ENCODE assay signal across 1 cellular context in genomic region chr17:77909236-77909635, GRCh38.
TF ChIP-seq lines count a peak whose summit lies in the region.

No MANE protein-coding gene starts in this region.

TF ChIP-seq in WTC11, 78 proteins besides CTCF, POLR2A, EP300 and RAD21 (continued from another document):
- TF ChIP-seq E2F1 (CRISPR knock-in tag; IDR thresholded peaks at IDR 0.05) (no peak), SOX15 (CRISPR knock-in tag; IDR thresholded peaks at IDR 0.05) (no peak), OVOL2 (CRISPR knock-in tag; IDR thresholded peaks at IDR 0.05; ENCODE audit: borderline replicate concordance) (no peak), IRF1 (CRISPR knock-in tag; IDR thresholded peaks at IDR 0.05) (no peak), SP1 (CRISPR knock-in tag; conservative IDR thresholded peaks at IDR 0.05) (no peak), ZNF317 (CRISPR knock-in tag; IDR thresholded peaks at IDR 0.05; ENCODE audit: borderline replicate concordance, low read depth) (no peak), FOXK1 (CRISPR knock-in tag; IDR thresholded peaks at IDR 0.05) (no peak)
- TF ChIP-seq, protein P1, sequence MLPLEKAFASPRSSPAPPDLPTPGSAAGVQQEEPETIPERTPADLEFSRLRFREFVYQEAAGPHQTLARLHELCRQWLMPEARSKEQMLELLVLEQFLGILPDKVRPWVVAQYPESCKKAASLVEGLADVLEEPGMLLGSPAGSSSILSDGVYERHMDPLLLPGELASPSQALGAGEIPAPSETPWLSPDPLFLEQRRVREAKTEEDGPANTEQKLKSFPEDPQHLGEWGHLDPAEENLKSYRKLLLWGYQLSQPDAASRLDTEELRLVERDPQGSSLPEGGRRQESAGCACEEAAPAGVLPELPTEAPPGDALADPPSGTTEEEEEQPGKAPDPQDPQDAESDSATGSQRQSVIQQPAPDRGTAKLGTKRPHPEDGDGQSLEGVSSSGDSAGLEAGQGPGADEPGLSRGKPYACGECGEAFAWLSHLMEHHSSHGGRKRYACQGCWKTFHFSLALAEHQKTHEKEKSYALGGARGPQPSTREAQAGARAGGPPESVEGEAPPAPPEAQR (CRISPR knock-in tag; IDR thresholded peaks at IDR 0.05) = no peak
- TF ChIP-seq, protein P2, sequence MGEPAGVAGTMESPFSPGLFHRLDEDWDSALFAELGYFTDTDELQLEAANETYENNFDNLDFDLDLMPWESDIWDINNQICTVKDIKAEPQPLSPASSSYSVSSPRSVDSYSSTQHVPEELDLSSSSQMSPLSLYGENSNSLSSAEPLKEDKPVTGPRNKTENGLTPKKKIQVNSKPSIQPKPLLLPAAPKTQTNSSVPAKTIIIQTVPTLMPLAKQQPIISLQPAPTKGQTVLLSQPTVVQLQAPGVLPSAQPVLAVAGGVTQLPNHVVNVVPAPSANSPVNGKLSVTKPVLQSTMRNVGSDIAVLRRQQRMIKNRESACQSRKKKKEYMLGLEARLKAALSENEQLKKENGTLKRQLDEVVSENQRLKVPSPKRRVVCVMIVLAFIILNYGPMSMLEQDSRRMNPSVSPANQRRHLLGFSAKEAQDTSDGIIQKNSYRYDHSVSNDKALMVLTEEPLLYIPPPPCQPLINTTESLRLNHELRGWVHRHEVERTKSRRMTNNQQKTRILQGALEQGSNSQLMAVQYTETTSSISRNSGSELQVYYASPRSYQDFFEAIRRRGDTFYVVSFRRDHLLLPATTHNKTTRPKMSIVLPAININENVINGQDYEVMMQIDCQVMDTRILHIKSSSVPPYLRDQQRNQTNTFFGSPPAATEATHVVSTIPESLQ (CRISPR knock-in tag; IDR thresholded peaks at IDR 0.05) = no peak
- TF ChIP-seq, protein P3, sequence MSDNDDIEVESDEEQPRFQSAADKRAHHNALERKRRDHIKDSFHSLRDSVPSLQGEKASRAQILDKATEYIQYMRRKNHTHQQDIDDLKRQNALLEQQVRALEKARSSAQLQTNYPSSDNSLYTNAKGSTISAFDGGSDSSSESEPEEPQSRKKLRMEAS (CRISPR knock-in tag; IDR thresholded peaks at IDR 0.05) = no peak
- TF ChIP-seq, protein P4, sequence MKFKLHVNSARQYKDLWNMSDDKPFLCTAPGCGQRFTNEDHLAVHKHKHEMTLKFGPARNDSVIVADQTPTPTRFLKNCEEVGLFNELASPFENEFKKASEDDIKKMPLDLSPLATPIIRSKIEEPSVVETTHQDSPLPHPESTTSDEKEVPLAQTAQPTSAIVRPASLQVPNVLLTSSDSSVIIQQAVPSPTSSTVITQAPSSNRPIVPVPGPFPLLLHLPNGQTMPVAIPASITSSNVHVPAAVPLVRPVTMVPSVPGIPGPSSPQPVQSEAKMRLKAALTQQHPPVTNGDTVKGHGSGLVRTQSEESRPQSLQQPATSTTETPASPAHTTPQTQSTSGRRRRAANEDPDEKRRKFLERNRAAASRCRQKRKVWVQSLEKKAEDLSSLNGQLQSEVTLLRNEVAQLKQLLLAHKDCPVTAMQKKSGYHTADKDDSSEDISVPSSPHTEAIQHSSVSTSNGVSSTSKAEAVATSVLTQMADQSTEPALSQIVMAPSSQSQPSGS (CRISPR knock-in tag; IDR thresholded peaks at IDR 0.05; ENCODE audit: borderline replicate concordance, low read depth) = no peak
